In the genomic region with DNA sequence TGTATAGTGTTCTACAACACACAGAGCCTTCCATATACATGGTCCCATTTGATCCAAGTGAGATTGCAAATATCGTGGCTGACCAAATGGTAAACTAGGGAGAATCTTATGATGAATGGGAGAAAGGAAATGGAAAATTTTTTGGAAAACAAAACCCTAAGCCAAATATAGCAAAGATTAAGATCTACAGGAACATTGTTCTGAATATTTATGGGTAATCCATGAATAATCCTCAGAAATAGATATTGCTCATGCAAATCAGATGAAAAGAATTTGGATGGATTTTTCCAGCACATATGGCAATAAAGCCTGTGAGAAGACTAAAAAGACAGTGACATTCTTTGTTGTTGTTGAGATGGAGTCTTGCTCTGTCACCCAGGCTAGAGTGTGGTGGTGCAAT, we compare ENCODE assay signal across 1 cellular context.
A peak's percentile ranks its signal among the peaks of the same experiment; 100 is the strongest.
TF ChIP-seq lines count a peak whose summit lies in the region.

No MANE protein-coding gene starts in this region.

TF ChIP-seq in SK-N-SH, 30 proteins besides CTCF, POLR2A, EP300 and RAD21 (continued from another document):
- TF ChIP-seq FOSL2 (IDR thresholded peaks at IDR 0.05; ENCODE audit: borderline replicate concordance, low read depth), result peak; percentile 63; the same call in 1 of the 2 replicates
- TF ChIP-seq, protein P1, sequence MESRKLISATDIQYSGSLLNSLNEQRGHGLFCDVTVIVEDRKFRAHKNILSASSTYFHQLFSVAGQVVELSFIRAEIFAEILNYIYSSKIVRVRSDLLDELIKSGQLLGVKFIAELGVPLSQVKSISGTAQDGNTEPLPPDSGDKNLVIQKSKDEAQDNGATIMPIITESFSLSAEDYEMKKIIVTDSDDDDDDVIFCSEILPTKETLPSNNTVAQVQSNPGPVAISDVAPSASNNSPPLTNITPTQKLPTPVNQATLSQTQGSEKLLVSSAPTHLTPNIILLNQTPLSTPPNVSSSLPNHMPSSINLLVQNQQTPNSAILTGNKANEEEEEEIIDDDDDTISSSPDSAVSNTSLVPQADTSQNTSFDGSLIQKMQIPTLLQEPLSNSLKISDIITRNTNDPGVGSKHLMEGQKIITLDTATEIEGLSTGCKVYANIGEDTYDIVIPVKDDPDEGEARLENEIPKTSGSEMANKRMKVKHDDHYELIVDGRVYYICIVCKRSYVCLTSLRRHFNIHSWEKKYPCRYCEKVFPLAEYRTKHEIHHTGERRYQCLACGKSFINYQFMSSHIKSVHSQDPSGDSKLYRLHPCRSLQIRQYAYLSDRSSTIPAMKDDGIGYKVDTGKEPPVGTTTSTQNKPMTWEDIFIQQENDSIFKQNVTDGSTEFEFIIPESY (IDR thresholded peaks at IDR 0.05; ENCODE audit: borderline replicate concordance, low read depth), result no peak
- TF ChIP-seq RFX5 (IDR thresholded peaks at IDR 0.05; ENCODE audit: low read length), result no peak
- TF ChIP-seq TCF12 (IDR thresholded peaks at IDR 0.05), result peak; percentile 60
- TF ChIP-seq POLR2AphosphoS5 (IDR thresholded peaks at IDR 0.05; ENCODE audit: low read depth, low read length), result peak; percentile 14; the same call in 1 of the 2 replicates
- peak; percentile 50 for TF ChIP-seq PBX3 (IDR thresholded peaks at IDR 0.05)
- peak; percentile 98 for TF ChIP-seq MEF2A (IDR thresholded peaks at IDR 0.05; ENCODE audit: borderline replicate concordance, low read depth)
- no peak for TF ChIP-seq CHD2 (IDR thresholded peaks at IDR 0.05; ENCODE audit: low read length, partially characterized antibody)
- TF ChIP-seq MAX (IDR thresholded peaks at IDR 0.05; ENCODE audit: low read depth), result no peak
TF ChIP-seq in SK-N-SH: peak in this region for 9.
